Comparison of ENCODE assay signal across 14 cellular contexts in the genomic region with DNA sequence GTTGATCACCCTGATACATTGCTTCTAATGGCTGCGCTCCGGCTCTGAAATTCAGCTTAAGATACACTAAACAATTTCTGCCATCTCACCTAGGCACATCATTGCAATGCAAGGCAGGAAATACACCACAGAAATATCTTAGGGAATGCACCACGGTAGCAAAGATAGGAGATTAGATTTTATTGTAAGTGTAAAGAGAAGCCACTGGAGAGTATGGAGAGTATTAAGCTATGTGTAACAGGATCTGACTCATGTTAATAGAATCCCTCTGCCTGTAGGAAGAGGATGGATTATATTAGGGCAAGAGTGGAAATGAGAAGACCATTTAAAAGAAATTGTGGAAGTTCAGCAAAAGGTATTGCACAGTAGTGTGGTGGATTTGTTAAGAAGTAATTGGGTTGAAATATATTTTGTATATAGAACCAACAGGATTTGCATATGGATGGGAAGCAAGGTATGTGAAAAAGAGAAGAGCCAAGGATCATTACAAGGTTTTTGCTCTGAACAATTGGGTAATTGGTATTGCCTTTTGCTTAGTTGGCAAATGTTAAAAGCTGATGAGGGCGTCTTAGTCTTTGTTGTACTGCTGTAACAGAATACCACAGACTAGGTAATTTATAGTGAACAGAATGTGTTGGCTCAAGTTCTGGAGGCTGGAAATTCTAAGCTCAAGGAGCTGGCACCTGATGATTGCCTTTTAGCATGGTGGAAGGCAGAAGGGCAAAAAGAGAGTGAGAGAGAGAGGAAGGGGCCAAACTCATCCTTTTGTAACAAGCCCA.
A peak's percentile ranks its signal among the peaks of the same experiment; 100 is the strongest.
DNase-seq lines count a peak whose midpoint lies in the region; ATAC-seq and TF ChIP-seq lines count a peak whose summit lies in the region.
"Had no signal": no experiment of that assay in that cellular context is flagged by ENCODE, and none has a peak within 500 bp of the region (broad histone marks: within the 10 kb centered on the region; RNA-seq: fewer than 3 reads in every experiment).

No MANE protein-coding gene starts in this region.

- H3K36me3 ChIP-seq in left lung: no peaks in the 10 kb centered on the region

- peak; percentile 40 for DNase-seq in AG08395 (ENCODE audit: low spot score)
- DNase-seq in HS-27A (ENCODE audit: low read depth): peak; percentile 78
- peak; percentile 68 for DNase-seq in astrocyte of the spinal cord (ENCODE audit: low read depth, low spot score)
- DNase-seq in hepatic stellate cell (ENCODE audit: low spot score): peak; percentile 19
- DNase-seq in inferior parietal cortex (ENCODE audit: extremely low spot score): no peak
- DNase-seq in NCI-H345 treated with DMSO at 0.1 percent for 48 hours (lab: John Stamatoyannopoulos, UW; ENCODE audit: unreplicated experiment): no peak
- DNase-seq in left lung: no peak
- no peak for DNase-seq in activated T-cell treated with anti-CD3 and anti-CD28 coated beads, Interleukin-2, amount 50 U/mL, for 1 hour
- DNase-seq: C1 segment of cervical spinal cord; mucosa of descending colon; NCI-H2227 treated with DMSO at 0.1 percent for 48 hours; SHP77 treated with DMSO at 0.1 percent for 48 hours; stimulated activated CD4-positive, alpha-beta T cell treated with anti-CD3 and anti-CD28 coated beads, Interleukin-2, amount 100 ng/mL, for 48 hours; stimulated activated naive B cell treated with anti-CD40 and anti-IgM and Interleukin-4, amounts not matched to agents 10 μg/mL and 1 μg/mL and 100 μg/mL, for 72 hours had no signal

- no peaks in the 10 kb centered on the region for H3K4me1 ChIP-seq in left lung

- no peaks in the 10 kb centered on the region for H3K9me3 ChIP-seq in left lung

- H3K27me3 ChIP-seq in left lung: no peaks in the 10 kb centered on the region

- no peak overlapping the region for H3K27ac ChIP-seq in left lung

- intact Hi-C loops in left lung (cut with DNase I): no loop called here

- no peak for TF ChIP-seq CTCF in astrocyte of the spinal cord (IDR thresholded peaks at IDR 0.05; ENCODE audit: low read depth, low read length)
- TF ChIP-seq CTCF in left lung (IDR thresholded peaks at IDR 0.05): no peak

- in situ Hi-C loops in astrocyte of the spinal cord (cut with HindIII; ENCODE audit: low sequenced_read_pairs): no loop called here

- ATAC-seq in left lung: no peak
- ATAC-seq: mucosa of descending colon; stimulated activated naive B cell treated with anti-CD40 and anti-IgM and Interleukin-4, amounts not matched to agents 10 μg/mL and 1 μg/mL and 100 μg/mL, for 72 hours had no signal

- H3K4me3 ChIP-seq in astrocyte of the spinal cord (ENCODE audit: low read depth, low read length) (no peak overlapping the region), left lung (no peak overlapping the region)
- H3K4me3 ChIP-seq: mucosa of descending colon had no signal

Comparison
In these comparisons a context has a peak if more than half of its experiments do, and no peak if none do; other contexts are left out.
1. DNase-seq: peak in AG08395 (single experiment), HS-27A (single experiment), astrocyte of the spinal cord (single experiment) and hepatic stellate cell (single experiment); none in inferior parietal cortex (single experiment), NCI-H345 treated with DMSO at 0.1 percent for 48 hours (single experiment), left lung (0 of 2) and activated T-cell treated with anti-CD3 and anti-CD28 coated beads, Interleukin-2, amount 50 U/mL, for 1 hour (single experiment).